13 cellular contexts compared by ENCODE assay signal in genomic region chr3:140288575-140288974, GRCh38.
"Had no signal": no experiment of that assay in that cellular context is flagged by ENCODE, and none has a peak within 500 bp of the region (broad histone marks: within the 10 kb centered on the region; RNA-seq: fewer than 3 reads in every experiment).

No MANE protein-coding gene starts in this region.

- ATAC-seq: activated CD4-positive, alpha-beta T cell treated with anti-CD3 and anti-CD28 coated beads for 36 hours; activated CD8-positive, alpha-beta T cell treated with anti-CD3 and anti-CD28 coated beads for 36 hours; heart left ventricle had no signal

- DNase-seq: activated CD4-positive, alpha-beta T cell treated with anti-CD3 and anti-CD28 coated beads for 36 hours; activated CD8-positive, alpha-beta memory T cell treated with anti-CD3 and anti-CD28 coated beads, Interleukin-2, amount 50 U/mL, for 48 hours; activated CD8-positive, alpha-beta T cell treated with anti-CD3 and anti-CD28 coated beads for 36 hours; activated naive CD4-positive, alpha-beta T cell treated with Interleukin-2 at 50 U/mL for 16 hours; heart left ventricle; left ventricle myocardium inferior; mesendoderm; nephron progenitor cell; stimulated activated CD4-positive, alpha-beta T cell treated with anti-CD3 and anti-CD28 coated beads, Interleukin-15, amount 100 ng/mL, for 24 hours; stimulated activated CD4-positive, alpha-beta T cell treated with anti-CD3 and anti-CD28 coated beads, Interleukin-4, amount 100 ng/mL, for 24 hours; T1000; testis; WERI-Rb-1 had no signal

- H3K4me3 ChIP-seq: heart left ventricle, left ventricle myocardium inferior, testis had no signal

- H3K27me3 ChIP-seq: testis had no signal

- H3K4me1 ChIP-seq: left ventricle myocardium inferior had no signal

- H3K27ac ChIP-seq: heart left ventricle, left ventricle myocardium inferior, testis, WERI-Rb-1 had no signal

- H3K9me3 ChIP-seq: heart left ventricle, left ventricle myocardium inferior, testis had no signal

- H3K36me3 ChIP-seq: heart left ventricle, left ventricle myocardium inferior, WERI-Rb-1 had no signal
